ENCODE assay signal across 1 cellular context in the genomic region with DNA sequence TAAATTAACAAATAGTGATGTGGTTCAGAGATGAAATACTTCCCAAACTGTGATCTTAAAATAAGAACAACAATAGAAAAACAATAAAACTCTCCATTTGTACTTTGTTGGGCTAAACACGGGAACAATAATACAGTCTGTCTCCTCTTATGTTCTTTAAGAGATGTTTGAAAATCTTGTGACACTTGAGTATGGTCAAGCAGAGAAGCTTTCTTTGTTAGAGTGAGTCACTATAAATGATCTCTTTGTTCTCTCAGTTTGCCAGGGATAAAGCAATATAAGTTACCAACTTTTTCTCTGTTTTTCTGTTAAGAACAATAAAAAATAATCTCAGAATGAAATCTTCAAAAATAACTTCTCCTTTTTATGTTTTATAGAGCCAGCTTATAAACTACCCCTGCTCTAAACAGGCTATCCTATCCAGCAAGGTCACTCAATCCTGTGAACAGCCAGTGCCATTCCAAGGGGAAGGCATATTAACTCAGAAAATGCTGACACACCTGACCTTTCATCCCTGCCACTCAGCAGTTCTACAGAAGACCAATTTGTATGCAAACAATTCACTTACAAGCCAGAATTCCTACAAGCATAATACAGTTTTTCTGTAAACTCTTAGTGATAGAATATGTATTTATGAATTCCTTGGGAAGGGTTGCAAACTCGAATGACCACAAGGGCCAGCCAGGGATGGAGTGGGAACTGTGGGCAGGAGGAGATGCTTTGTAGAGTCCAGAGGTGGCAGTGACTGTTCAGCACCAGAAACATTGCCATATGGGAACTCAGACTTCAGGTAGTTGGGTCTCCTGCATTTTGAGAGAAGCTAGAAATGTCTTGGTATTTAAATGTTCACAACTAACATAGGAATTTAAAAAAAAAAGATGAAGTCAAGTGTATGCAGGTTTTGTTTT.
TF ChIP-seq lines count a peak whose summit lies in the region.

No MANE protein-coding gene starts in this region.

TF ChIP-seq in GM23338, 12 proteins besides CTCF, POLR2A, EP300 and RAD21 (continued from another document):
- TF ChIP-seq CREB1 (CRISPR knock-in tag; IDR thresholded peaks at IDR 0.05; ENCODE audit: low read depth) (no peak), JUNB (IDR thresholded peaks at IDR 0.05; ENCODE audit: unreplicated experiment) (no peak), NANOG (IDR thresholded peaks at IDR 0.05; ENCODE audit: borderline replicate concordance) (no peak), EZH2phosphoT487 (IDR thresholded peaks at IDR 0.05; ENCODE audit: unreplicated experiment) (no peak), STAT1 (IDR thresholded peaks at IDR 0.05; ENCODE audit: unreplicated experiment) (no peak), ZNF331 (CRISPR knock-in tag; IDR thresholded peaks at IDR 0.05; ENCODE audit: low read depth) (no peak), EZH2 (IDR thresholded peaks at IDR 0.05; ENCODE audit: low read depth, unreplicated experiment) (no peak), ZNF114 (CRISPR knock-in tag; IDR thresholded peaks at IDR 0.05) (no peak)
- TF ChIP-seq, protein P1, sequence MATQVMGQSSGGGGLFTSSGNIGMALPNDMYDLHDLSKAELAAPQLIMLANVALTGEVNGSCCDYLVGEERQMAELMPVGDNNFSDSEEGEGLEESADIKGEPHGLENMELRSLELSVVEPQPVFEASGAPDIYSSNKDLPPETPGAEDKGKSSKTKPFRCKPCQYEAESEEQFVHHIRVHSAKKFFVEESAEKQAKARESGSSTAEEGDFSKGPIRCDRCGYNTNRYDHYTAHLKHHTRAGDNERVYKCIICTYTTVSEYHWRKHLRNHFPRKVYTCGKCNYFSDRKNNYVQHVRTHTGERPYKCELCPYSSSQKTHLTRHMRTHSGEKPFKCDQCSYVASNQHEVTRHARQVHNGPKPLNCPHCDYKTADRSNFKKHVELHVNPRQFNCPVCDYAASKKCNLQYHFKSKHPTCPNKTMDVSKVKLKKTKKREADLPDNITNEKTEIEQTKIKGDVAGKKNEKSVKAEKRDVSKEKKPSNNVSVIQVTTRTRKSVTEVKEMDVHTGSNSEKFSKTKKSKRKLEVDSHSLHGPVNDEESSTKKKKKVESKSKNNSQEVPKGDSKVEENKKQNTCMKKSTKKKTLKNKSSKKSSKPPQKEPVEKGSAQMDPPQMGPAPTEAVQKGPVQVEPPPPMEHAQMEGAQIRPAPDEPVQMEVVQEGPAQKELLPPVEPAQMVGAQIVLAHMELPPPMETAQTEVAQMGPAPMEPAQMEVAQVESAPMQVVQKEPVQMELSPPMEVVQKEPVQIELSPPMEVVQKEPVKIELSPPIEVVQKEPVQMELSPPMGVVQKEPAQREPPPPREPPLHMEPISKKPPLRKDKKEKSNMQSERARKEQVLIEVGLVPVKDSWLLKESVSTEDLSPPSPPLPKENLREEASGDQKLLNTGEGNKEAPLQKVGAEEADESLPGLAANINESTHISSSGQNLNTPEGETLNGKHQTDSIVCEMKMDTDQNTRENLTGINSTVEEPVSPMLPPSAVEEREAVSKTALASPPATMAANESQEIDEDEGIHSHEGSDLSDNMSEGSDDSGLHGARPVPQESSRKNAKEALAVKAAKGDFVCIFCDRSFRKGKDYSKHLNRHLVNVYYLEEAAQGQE (IDR thresholded peaks at IDR 0.05; ENCODE audit: unreplicated experiment): no peak
- TF ChIP-seq, protein P2, sequence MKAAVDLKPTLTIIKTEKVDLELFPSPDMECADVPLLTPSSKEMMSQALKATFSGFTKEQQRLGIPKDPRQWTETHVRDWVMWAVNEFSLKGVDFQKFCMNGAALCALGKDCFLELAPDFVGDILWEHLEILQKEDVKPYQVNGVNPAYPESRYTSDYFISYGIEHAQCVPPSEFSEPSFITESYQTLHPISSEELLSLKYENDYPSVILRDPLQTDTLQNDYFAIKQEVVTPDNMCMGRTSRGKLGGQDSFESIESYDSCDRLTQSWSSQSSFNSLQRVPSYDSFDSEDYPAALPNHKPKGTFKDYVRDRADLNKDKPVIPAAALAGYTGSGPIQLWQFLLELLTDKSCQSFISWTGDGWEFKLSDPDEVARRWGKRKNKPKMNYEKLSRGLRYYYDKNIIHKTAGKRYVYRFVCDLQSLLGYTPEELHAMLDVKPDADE (IDR thresholded peaks at IDR 0.05): no peak
